ENCODE assay signal across 8 cellular contexts in genomic region chr15:90531147-90531546, GRCh38. TPM values are rescaled to one million over a fixed set of nuclear protein-coding genes. Genes with fewer than 3 reads are reported as not detected.
DNase-seq lines count a peak whose midpoint lies in the region; ATAC-seq, FAIRE-seq and TF ChIP-seq lines count a peak whose summit lies in the region.

No MANE protein-coding gene starts in this region.

- POLR2A ChIA-PET in A549 (lab: Yijun Ruan, JAX) (interaction anchor here (0.6 to 1.6 kb wide), 5 partner anchors 12 to 186 kb away, joined by 3 to 6 read pairs (median 4); partner anchors contain the start of genes BLM and IQGAP1), HEK293 (lab: Yijun Ruan, JAX) (interaction anchor here (0.5 to 2.5 kb wide), 8 partner anchors 10 to 621 kb away, joined by 3 to 9 read pairs (median 4); partner anchors contain the start of genes HDDC3, IQGAP1 and UNC45A), K562 (lab: Yijun Ruan, JAX) (interaction anchor here (0.6 to 3.1 kb wide), 6 partner anchors 9 to 375 kb away, joined by 3 to 27 read pairs (median 3); no protein-coding TSS in a partner anchor)

- no peak for TF ChIP-seq EP300 in A549 (IDR thresholded peaks at IDR 0.05)
- TF ChIP-seq EP300 in K562 (IDR thresholded peaks at IDR 0.05; ENCODE audit: low read length), result no peak

- TF ChIP-seq CTCF in A549 (IDR thresholded peaks at IDR 0.05) (no peak), HEK293 (tag by site-specific recombination; IDR thresholded peaks at IDR 0.05) (no peak), K562 (IDR thresholded peaks at IDR 0.05 in 2 of 3, conservative IDR thresholded peaks at IDR 0.05 in 1 of 3; ENCODE audit: insufficient read depth in 2 of 3, low read depth in 1 of 3, low read length in 3 of 3) (no peak)

- in situ Hi-C loops in K562 (cut with MboI), result no loop called here

- DNase-seq in A549 (ENCODE audit: low read depth in 1 of 2, low spot score in 1 of 2) (no peak), K562 (ENCODE audit: extremely low read depth in 1 of 4, low spot score in 3 of 4) (peak in 1 of 4 experiments; percentile 24), cortex of kidney (lab: John Stamatoyannopoulos, UW) (no peak), SK-N-DZ (ENCODE audit: low spot score) (no peak)

- H3K4me3 ChIP-seq in A549, result peak overlapping the region; percentile 66
- H3K4me3 ChIP-seq in HEK293 (ENCODE audit: low read depth, low read length), result peak overlapping the region; percentile 81
- peak overlapping the region; percentile 65 for H3K4me3 ChIP-seq in K562
- peak overlapping the region; percentile 75 to 79 for H3K4me3 ChIP-seq in mucosa of rectum (ENCODE audit: low read length in 2 of 2)

- no peak for TF ChIP-seq POLR2A in A549 (IDR thresholded peaks at IDR 0.05; ENCODE audit: low read length)
- no peak for TF ChIP-seq POLR2A in K562 (conservative IDR thresholded peaks at IDR 0.05)

- H3K36me3 ChIP-seq in HEK293 (ENCODE audit: control insufficient read depth in 2 of 2, insufficient read depth in 1 of 2, low read length in 2 of 2), result no peaks in the 10 kb centered on the region
- H3K36me3 ChIP-seq in K562 (ENCODE audit: control insufficient read depth, insufficient read depth, low read length), result no peaks in the 10 kb centered on the region
- no peaks in the 10 kb centered on the region for H3K36me3 ChIP-seq in mucosa of rectum (ENCODE audit: control insufficient read depth in 2 of 2, insufficient read depth in 2 of 2, low read length in 2 of 2)

- H3K4me1 ChIP-seq in A549 (peaks cover 13% of the 10 kb centered on the region; the same call in 2 of the 3 replicates), HEK293 (ENCODE audit: control insufficient read depth, insufficient read depth, low read length) (peaks cover 18% of the 10 kb centered on the region), K562 (replicated peaks in 1 of 2; ENCODE audit: control insufficient read depth in 2 of 2, insufficient read depth in 2 of 2, low read length in 2 of 2) (peaks cover 9 to 25% of the 10 kb centered on the region in 2 experiments; a peak in 4 of 5 replicates), mucosa of rectum (ENCODE audit: control insufficient read depth in 2 of 2, insufficient read depth in 2 of 2, low read length in 2 of 2) (peaks cover 9 to 11% of the 10 kb centered on the region in 2 donors)

- H3K4me2 ChIP-seq in A549 (peak overlapping the region; percentile 87), K562 (ENCODE audit: insufficient read depth, low read length) (peak overlapping the region; percentile 70)

- H3K9me1 ChIP-seq in K562 (ENCODE audit: control insufficient read depth, insufficient read depth, low read length), result no peaks in the 10 kb centered on the region

- H3K9me3 ChIP-seq in A549 (no peaks in the 10 kb centered on the region), HEK293 (ENCODE audit: control insufficient read depth, insufficient read depth, low read depth, low read length) (no peaks in the 10 kb centered on the region), K562 (replicated peaks; ENCODE audit: control insufficient read depth, insufficient read depth, low read depth, low read length) (no peaks in the 10 kb centered on the region), mucosa of rectum (ENCODE audit: control insufficient read depth in 2 of 2, low read length in 2 of 2) (no peaks in the 10 kb centered on the region)

- H4K20me1 ChIP-seq in K562 (replicated peaks; ENCODE audit: control insufficient read depth, insufficient read depth, low read length), result peaks cover 14% of the 10 kb centered on the region; the same call in 1 of the 2 replicates

- H3K9ac ChIP-seq in K562 (ENCODE audit: insufficient read depth in 1 of 2, low read depth in 2 of 2, low read length in 2 of 2), result peak overlapping the region; percentile 73 to 98; a peak in 3 of 4 replicates
- H3K9ac ChIP-seq in mucosa of rectum (ENCODE audit: low read depth in 1 of 2, low read length in 2 of 2), result no peak overlapping the region

- CTCF ChIA-PET in A549 (lab: Yijun Ruan, JAX) (interaction anchor here (0.9 to 2.8 kb wide), 6 partner anchors 9 to 211 kb away, joined by 3 to 12 read pairs (median 6); no protein-coding TSS in a partner anchor), HEK293 (lab: Yijun Ruan, JAX) (interaction anchor here (0.9 to 1.9 kb wide), 4 partner anchors 15 to 402 kb away, joined by 3 to 10 read pairs (median 6); partner anchors contain the start of gene HDDC3), K562 (lab: Yijun Ruan, JAX; ENCODE audit: low intra/inter-chr PET ratio) (no interaction called here)

- BruUV-seq in K562 (replicated peaks; lab: Mats Ljungman, UMichigan), result no TSS peak

- no peak for ATAC-seq in A549
- no peak for ATAC-seq in K562
- no peak for ATAC-seq in GM21360 (IDR thresholded peaks at IDR 0.05; ENCODE audit: unreplicated experiment)
- no peak for ATAC-seq in HG02973 (IDR thresholded peaks at IDR 0.05; ENCODE audit: unreplicated experiment)

- H3K27me3 ChIP-seq in K562 (ENCODE audit: control insufficient read depth in 2 of 2, insufficient read depth in 2 of 2, low read length in 2 of 2), result no peaks in the 10 kb centered on the region
- H3K27me3 ChIP-seq in mucosa of rectum (ENCODE audit: control insufficient read depth in 2 of 2, insufficient read depth in 2 of 2, low read length in 2 of 2), result no peaks in the 10 kb centered on the region

- intact Hi-C loops in K562 (cut with micrococcal nuclease), result loop anchor here (5.0 kb wide), 1 partner anchor 66 kb away; no protein-coding TSS in a partner anchor

- FAIRE-seq in A549 (lab: Jason Lieb, UNC), result no peak
- no peak for FAIRE-seq in K562 (lab: Jason Lieb, UNC)

- TF ChIP-seq RAD21 in A549 (conservative IDR thresholded peaks at IDR 0.05 in 1 of 2, IDR thresholded peaks at IDR 0.05 in 1 of 2), result no peak
- no peak for TF ChIP-seq RAD21 in K562 (CRISPR knock-in tag; conservative IDR thresholded peaks at IDR 0.05 in 1 of 2, IDR thresholded peaks at IDR 0.05 in 1 of 2)

- 65% methylated on average over 4 of the region's 4 CpGs for WGBS in A549 (ENCODE audit: missing lambda C conversion rate)
- WGBS in K562 (ENCODE audit: insufficient coverage, low coverage, missing lambda C conversion rate), result 15% methylated on average over 4 of the region's 4 CpGs

- H2AFZ ChIP-seq in K562 (ENCODE audit: low read depth, low read length), result no peak overlapping the region

- H3K27ac ChIP-seq in A549 (peak overlapping the region in 1 of 2 experiments; percentile 96; a peak in 3 of 6 replicates), HEK293 (ENCODE audit: extremely low read depth, low read depth, low read length) (no peak overlapping the region), K562 (ENCODE audit: extremely low read depth, low read depth, low read length) (no peak overlapping the region), mucosa of rectum (ENCODE audit: low read depth in 2 of 2, low read length in 2 of 2) (no peak overlapping the region)

- peaks cover 49% of the 10 kb centered on the region for H3K79me2 ChIP-seq in K562 (ENCODE audit: control insufficient read depth, insufficient read depth, low read length)

TF ChIP-seq in A549, 52 proteins besides CTCF, POLR2A, EP300 and RAD21 (continues in another document):
- TF ChIP-seq ESRRA (IDR thresholded peaks at IDR 0.05; ENCODE audit: borderline replicate concordance, low read length), result no peak
- no peak for TF ChIP-seq POLR2AphosphoS2 (conservative IDR thresholded peaks at IDR 0.05; ENCODE audit: low read length)

TF ChIP-seq in K562, 482 proteins besides CTCF, POLR2A, EP300 and RAD21 (continues in another document):
- TF ChIP-seq SREBF2 (CRISPR knock-in tag; IDR thresholded peaks at IDR 0.05) (no peak), SRSF1 (IDR thresholded peaks at IDR 0.05; ENCODE audit: low read depth, low read length) (no peak), SAFB2 (IDR thresholded peaks at IDR 0.05; ENCODE audit: borderline replicate concordance, low read depth, low read length, severe bottlenecking) (no peak), SAFB (IDR thresholded peaks at IDR 0.05; ENCODE audit: borderline replicate concordance, low read depth, low read length) (no peak)
- TF ChIP-seq, protein P1, sequence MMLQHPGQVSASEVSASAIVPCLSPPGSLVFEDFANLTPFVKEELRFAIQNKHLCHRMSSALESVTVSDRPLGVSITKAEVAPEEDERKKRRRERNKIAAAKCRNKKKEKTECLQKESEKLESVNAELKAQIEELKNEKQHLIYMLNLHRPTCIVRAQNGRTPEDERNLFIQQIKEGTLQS (IDR thresholded peaks at IDR 0.05), result 0 out of 2 replicates have a peak, but pooled peaks have one; percentile 12
- TF ChIP-seq, protein P1 (CRISPR knock-in tag; conservative IDR thresholded peaks at IDR 0.05), result no peak

RNA-seq across cellular contexts. Expression of gene CRTC3, which starts 1.4 kb away (rescaled TPM):
- polyA plus RNA-seq in A549 (2011; rRNA removed), result 28.6 and 30.5 TPM in 2 replicates
- 14.9 and 19.7 TPM in 2 replicates for polyA plus RNA-seq in A549 (2012; cell fraction: cytosol; rRNA removed)
- 40.7 and 45.9 TPM in 2 replicates for polyA plus RNA-seq in A549 (2012; cell fraction: nucleus; rRNA removed)
- 17.5 to 20.1 TPM (median 18.2 TPM) in 3 replicates for polyA plus RNA-seq in A549 (2017; fragmentation: RNase III; extraction: RNeasy Plus Mini Kit Qiagen cat#74134 plus additional on column Dnase treatment)
- polyA minus RNA-seq in A549 (2011; rRNA and poly(A)+ RNA removed), result 34.3 and 36.2 TPM in 2 replicates
- total RNA-seq in K562 (2011; cell fraction: chromatin; rRNA removed; ENCODE audit: low replicate concordance), result 42.0 and 91.0 TPM in 2 replicates
- total RNA-seq in K562 (2011; cell fraction: nucleolus; rRNA removed), result 25.7 and 27.0 TPM in 2 replicates
- 50.7 and 99.0 TPM in 2 replicates for total RNA-seq in K562 (2011; cell fraction: nucleoplasm; rRNA removed)
- 7.5 and 9.1 TPM in 2 replicates for total RNA-seq in K562 (2014; rRNA removed)
- 9.4 and 10.0 TPM in 2 replicates for total RNA-seq in K562 (2014; rRNA removed; fragmentation: Illumina TruSeq; extraction: Trizol)
- 11.3 and 11.6 TPM in 2 replicates for total RNA-seq in K562 (2015; rRNA removed; fragmentation: Illumina TruSeq; extraction: Trizol)
- total RNA-seq in K562 (2021), result 18.5 and 19.0 TPM in 2 replicates
- 14.1 and 17.2 TPM in 2 replicates for polyA plus RNA-seq in K562 (2011; rRNA removed)
- polyA plus RNA-seq in K562 (2011; cell fraction: cytosol; rRNA removed), result 8.3 and 11.0 TPM in 2 replicates
- 17.7 and 22.6 TPM in 2 replicates for polyA plus RNA-seq in K562 (2011; cell fraction: nucleus; rRNA removed)
- 12.6 and 15.1 TPM in 2 replicates for polyA plus RNA-seq in K562 (2012)
- 12.7 and 13.8 TPM in 2 replicates for polyA plus RNA-seq in K562 (2014; fragmentation: Illumina TruSeq; extraction: Trizol)
- 1 to 10 TPM; 1.2 to 2.1 TPM for polyA plus RNA-seq in K562 (2014; fragmentation: Nextera tagmentation; extraction: Ambion mirVana)
- polyA plus RNA-seq in K562 (2014; rRNA removed), result 9.1 and 11.7 TPM in 2 replicates
- 21.2 and 24.0 TPM in 2 replicates for polyA minus RNA-seq in K562 (2011; rRNA and poly(A)+ RNA removed)
- polyA minus RNA-seq in K562 (2011; cell fraction: cytosol; rRNA and poly(A)+ RNA removed), result 10.8 and 14.3 TPM in 2 replicates
- polyA minus RNA-seq in K562 (2011; cell fraction: nucleus; rRNA and poly(A)+ RNA removed), result 14.9 and 20.8 TPM in 2 replicates
- 9.0 and 9.3 TPM in 2 replicates for polyA plus RNA-seq in SK-N-DZ (2014; cell fraction: cytosol; rRNA removed)
- 5.4 and 8.0 TPM in 2 replicates for polyA plus RNA-seq in SK-N-DZ (2014; cell fraction: nucleus; rRNA removed)

Comparison
In these comparisons a context has a peak if more than half of its experiments do, and no peak if none do; other contexts are left out.
1. H3K9ac ChIP-seq: peak in K562 (2 of 2); none in mucosa of rectum (0 of 2).
2. Peak in every context shown above with its lines, with median percentiles within 50 percentile points of each other: H3K4me3 ChIP-seq.